20 cellular contexts compared by ENCODE assay signal in genomic region chr12:132345555-132346200, GRCh38. TPM values are rescaled to one million over a fixed set of nuclear protein-coding genes. Genes with fewer than 3 reads are reported as not detected.
"Had no signal": no experiment of that assay in that cellular context is flagged by ENCODE, and none has a peak within 500 bp of the region (broad histone marks: within the 10 kb centered on the region; RNA-seq: fewer than 3 reads in every experiment).

No MANE protein-coding gene starts in this region.

- H3K4me1 Mint-ChIP-seq: naive B cell had no signal

- H3K4me1 ChIP-seq: gastrocnemius medialis, heart right ventricle, left ventricle myocardium inferior, psoas muscle had no signal

- H3K9me3 Mint-ChIP-seq: effector memory CD8-positive, alpha-beta T cell had no signal

- H3K36me3 Mint-ChIP-seq: naive B cell had no signal

- H3K9me3 ChIP-seq: esophagus muscularis mucosa, gastrocnemius medialis, heart right ventricle, left ventricle myocardium inferior, neutrophil, psoas muscle, sigmoid colon, stomach had no signal

- H3K27me3 ChIP-seq: sigmoid colon had no signal

- H3K4me3 Mint-ChIP-seq: effector memory CD8-positive, alpha-beta T cell; naive B cell had no signal

- FAIRE-seq: islet of Langerhans had no signal

- DNase-seq: effector memory CD8-positive, alpha-beta T cell; gastrocnemius medialis; hypothalamus; left ventricle myocardium inferior; mesenchymal stem cell; naive B cell; sigmoid colon; stimulated activated CD4-positive, alpha-beta T cell treated with anti-CD3 and anti-CD28 coated beads, Interleukin-12 subunit alpha, Interleukin-12 subunit beta, amount 100 ng/mL, for 4 hours; stomach; substantia nigra; trophoblast cell had no signal

- H3K36me3 ChIP-seq: esophagus muscularis mucosa, gastrocnemius medialis, heart right ventricle, left ventricle myocardium inferior, neutrophil, sigmoid colon, stomach had no signal

- H3K4me3 ChIP-seq: esophagus muscularis mucosa, gastrocnemius medialis, heart right ventricle, left ventricle myocardium inferior, lung, psoas muscle, sigmoid colon, skin epidermis, stomach had no signal

- H3K27ac ChIP-seq: epithelial cell of prostate, esophagus muscularis mucosa, gastrocnemius medialis, heart right ventricle, left ventricle myocardium inferior, neutrophil, psoas muscle, sigmoid colon, skin epidermis, stomach had no signal

- H3K27ac Mint-ChIP-seq: effector memory CD8-positive, alpha-beta T cell; naive B cell had no signal

- ATAC-seq: effector memory CD8-positive, alpha-beta T cell; gastrocnemius medialis; heart right ventricle; psoas muscle had no signal

RNA-seq across cellular contexts. Expression of gene GALNT9, which starts 16.3 kb away (rescaled TPM):
- total RNA-seq: fibroblast of villous mesenchyme, gastrocnemius medialis, left ventricle myocardium inferior, psoas muscle had no signal
